ENCODE assay signal across 24 cellular contexts in genomic region chr6:112477125-112477524, GRCh38.
DNase-seq lines count a peak whose midpoint lies in the region; ATAC-seq, FAIRE-seq and TF ChIP-seq lines count a peak whose summit lies in the region.
"Had no signal": no experiment of that assay in that cellular context is flagged by ENCODE, and none has a peak within 500 bp of the region (broad histone marks: within the 10 kb centered on the region; RNA-seq: fewer than 3 reads in every experiment).

No MANE protein-coding gene starts in this region.

- peaks cover 0 to 4% of the 10 kb centered on the region in 2 donors for H3K9me3 Mint-ChIP-seq in activated T-cell treated with anti-CD3 and anti-CD28 coated beads, Interleukin-2, amount 50 U/mL, for 72 hours
- peaks cover 2% of the 10 kb centered on the region for H3K9me3 Mint-ChIP-seq in astrocyte (ENCODE audit: unreplicated experiment)

- H3K27ac Mint-ChIP-seq in activated T-cell treated with anti-CD3 and anti-CD28 coated beads, Interleukin-2, amount 50 U/mL, for 72 hours = no peak overlapping the region
- peak overlapping the region; percentile 22 for H3K27ac Mint-ChIP-seq in astrocyte (ENCODE audit: unreplicated experiment)
- H3K27ac Mint-ChIP-seq: CD14-positive monocyte; CD4-positive, alpha-beta memory T cell; CD8-positive, alpha-beta memory T cell had no signal

- H3K4me3 ChIP-seq in PC-9 = no peak overlapping the region
- H3K4me3 ChIP-seq in astrocyte (ENCODE audit: insufficient read depth, low read depth, low read length) = no peak overlapping the region
- H3K4me3 ChIP-seq: BLaER1 had no signal

- H3K36me3 ChIP-seq in PC-9 (ENCODE audit: low read depth) (no peaks in the 10 kb centered on the region), astrocyte (ENCODE audit: insufficient read depth, low read length) (no peaks in the 10 kb centered on the region)
- H3K36me3 ChIP-seq: BE2C, BLaER1 had no signal

- H3K27me3 Mint-ChIP-seq in activated T-cell treated with anti-CD3 and anti-CD28 coated beads, Interleukin-2, amount 50 U/mL, for 72 hours (ENCODE audit: low read depth) = no peaks in the 10 kb centered on the region
- H3K27me3 Mint-ChIP-seq in astrocyte (ENCODE audit: low read depth, unreplicated experiment) = no peaks in the 10 kb centered on the region
- H3K27me3 Mint-ChIP-seq: CD4-positive, alpha-beta memory T cell; CD4-positive, CD25-positive, alpha-beta regulatory T cell had no signal

- TF ChIP-seq CTCF in PC-9 (conservative IDR thresholded peaks at IDR 0.05) = no peak
- no peak for TF ChIP-seq CTCF in astrocyte (IDR thresholded peaks at IDR 0.05; ENCODE audit: insufficient read depth, low read depth, low read length)

- peak; percentile 47 to 53 for ATAC-seq in activated T-cell treated with anti-CD3 and anti-CD28 coated beads, Interleukin-2, amount 50 U/mL, for 72 hours (replicated peaks in 1 of 2)
- ATAC-seq in HG02973 (IDR thresholded peaks at IDR 0.05; ENCODE audit: unreplicated experiment) = no peak

- no peaks in the 10 kb centered on the region for H4K20me1 ChIP-seq in PC-9 (ENCODE audit: insufficient read depth)
- no peaks in the 10 kb centered on the region for H4K20me1 ChIP-seq in astrocyte (ENCODE audit: insufficient read depth, low read length)
- H4K20me1 ChIP-seq: BLaER1 had no signal

- CTCF ChIA-PET in PC-9 (lab: Charles Lee) = no interaction called here

- DNase-seq in activated T-cell treated with anti-CD3 and anti-CD28 coated beads, Interleukin-2, amount 50 U/mL, for 72 hours = no peak
- DNase-seq in activated T-cell treated with anti-CD3 and anti-CD28 coated beads for 4 hours = no peak
- no peak for DNase-seq in PC-9
- DNase-seq in astrocyte (ENCODE audit: low read depth) = no peak
- no peak for DNase-seq in KBM-7
- DNase-seq in globus pallidus (ENCODE audit: low spot score) = no peak
- DNase-seq: 8988T; ACHN; BE2C; C1 segment of cervical spinal cord; CD4-positive, alpha-beta memory T cell; CD4-positive, CD25-positive, alpha-beta regulatory T cell; CD8-positive, alpha-beta memory T cell; COR-L47; DMS79 treated with DMSO at 0.1 percent for 48 hours; GF-D8 had no signal

- intact Hi-C loops in PC-9 (cut with micrococcal nuclease; ENCODE audit: unreplicated experiment) = no loop called here

- H3K27me3 ChIP-seq in PC-9 (ENCODE audit: insufficient read depth, low read depth) = no peaks in the 10 kb centered on the region
- H3K27me3 ChIP-seq in astrocyte (ENCODE audit: insufficient read depth, low read length) = no peaks in the 10 kb centered on the region
- H3K27me3 ChIP-seq: BE2C, BLaER1 had no signal

- no peak overlapping the region for H3K27ac ChIP-seq in PC-9
- no peak overlapping the region for H3K27ac ChIP-seq in astrocyte (ENCODE audit: low read depth, low read length)
- H3K27ac ChIP-seq: BLaER1 had no signal

- no peaks in the 10 kb centered on the region for H3K36me3 Mint-ChIP-seq in activated T-cell treated with anti-CD3 and anti-CD28 coated beads, Interleukin-2, amount 50 U/mL, for 72 hours (ENCODE audit: insufficient read depth in 2 of 2)
- no peaks in the 10 kb centered on the region for H3K36me3 Mint-ChIP-seq in astrocyte (ENCODE audit: low read depth, unreplicated experiment)
- H3K36me3 Mint-ChIP-seq: CD14-positive monocyte; CD4-positive, alpha-beta memory T cell; CD4-positive, CD25-positive, alpha-beta regulatory T cell; CD8-positive, alpha-beta memory T cell had no signal

- H3K4me1 ChIP-seq in PC-9 (replicated peaks; ENCODE audit: insufficient read depth) = no peaks in the 10 kb centered on the region; the same call in 1 of the 2 replicates
- no peaks in the 10 kb centered on the region for H3K4me1 ChIP-seq in astrocyte (ENCODE audit: insufficient read depth, low read length)
- H3K4me1 ChIP-seq: BE2C had no signal

- H3K79me2 ChIP-seq in PC-9 (ENCODE audit: low read depth) = no peaks in the 10 kb centered on the region
- H3K79me2 ChIP-seq in astrocyte (ENCODE audit: insufficient read depth, low read length) = no peaks in the 10 kb centered on the region

- no peaks in the 10 kb centered on the region for H3K9me2 ChIP-seq in PC-9 (ENCODE audit: insufficient read depth)

- BruUV-seq in PC-9 (replicated peaks; lab: Mats Ljungman, UMichigan) = no TSS peak

- H3K4me3 Mint-ChIP-seq in activated T-cell treated with anti-CD3 and anti-CD28 coated beads, Interleukin-2, amount 50 U/mL, for 72 hours = no peak overlapping the region
- no peak overlapping the region for H3K4me3 Mint-ChIP-seq in astrocyte (ENCODE audit: unreplicated experiment)
- H3K4me3 Mint-ChIP-seq: CD14-positive monocyte; CD4-positive, alpha-beta memory T cell; CD4-positive, CD25-positive, alpha-beta regulatory T cell; CD8-positive, alpha-beta memory T cell had no signal

- 0 out of 2 replicates have a peak overlapping the region, but pooled peaks have one; percentile 52 for H2AFZ ChIP-seq in PC-9
- H2AFZ ChIP-seq in astrocyte (ENCODE audit: low read depth, low read length) = no peak overlapping the region

- FAIRE-seq in astrocyte (lab: Jason Lieb, UNC) = peak; percentile 26
- FAIRE-seq: A204.1, D721Med, G401.6, GM12891, GM19239 had no signal

- no peak overlapping the region for H3K9ac ChIP-seq in astrocyte (ENCODE audit: low read length)
- H3K9ac ChIP-seq: BLaER1 had no signal

- H3K4me2 ChIP-seq in PC-9 (no peak overlapping the region), astrocyte (ENCODE audit: low read length) (no peak overlapping the region)
- H3K4me2 ChIP-seq: BLaER1 had no signal

- no peaks in the 10 kb centered on the region for H3F3A ChIP-seq in PC-9 (ENCODE audit: insufficient read depth, low read depth)

- POLR2A ChIA-PET in PC-9 (lab: Charles Lee; ENCODE audit: unreplicated experiment) = no interaction called here

- in situ Hi-C loops in KBM-7 (cut with MboI; ENCODE audit: low pct_unique_long_range_greater_than_20kb, low sequenced_read_pairs) = no loop called here

- no peaks in the 10 kb centered on the region for H3K4me1 Mint-ChIP-seq in activated T-cell treated with anti-CD3 and anti-CD28 coated beads, Interleukin-2, amount 50 U/mL, for 72 hours (ENCODE audit: low read depth)
- peaks cover 13% of the 10 kb centered on the region for H3K4me1 Mint-ChIP-seq in astrocyte (ENCODE audit: low read depth, unreplicated experiment)
- H3K4me1 Mint-ChIP-seq: CD14-positive monocyte; CD4-positive, CD25-positive, alpha-beta regulatory T cell; CD8-positive, alpha-beta memory T cell had no signal

- 0 out of 2 replicates have a peak, but pooled peaks cover 3% of the 10 kb centered on the region for H3K9me3 ChIP-seq in PC-9 (ENCODE audit: insufficient read depth, low read depth)
- no peaks in the 10 kb centered on the region for H3K9me3 ChIP-seq in astrocyte (ENCODE audit: insufficient read depth, low read depth, low read length)
- H3K9me3 ChIP-seq: BE2C had no signal
